ENCODE assay signal across 13 cellular contexts in the genomic region with DNA sequence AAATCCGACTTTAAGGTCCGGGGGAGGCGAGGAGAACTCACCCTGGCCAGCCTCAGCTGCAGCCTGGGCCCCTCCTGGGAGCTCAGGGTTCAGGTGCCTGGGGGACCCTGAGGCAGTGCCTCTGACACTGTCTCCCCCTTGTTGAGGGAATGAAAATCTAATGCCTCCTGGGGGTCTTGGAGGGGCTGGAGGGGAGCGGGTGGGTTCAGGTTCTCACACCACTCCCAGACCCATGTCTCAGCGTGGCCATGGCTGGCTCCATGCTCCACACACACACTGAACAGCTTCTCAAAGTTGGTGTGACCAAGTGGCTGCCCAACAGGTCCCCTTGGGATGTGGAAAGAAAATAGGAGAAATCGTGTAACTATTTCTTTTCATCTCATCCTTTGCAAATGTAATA. TPM values are rescaled to one million over a fixed set of nuclear protein-coding genes. Genes with fewer than 3 reads are reported as not detected.
DNase-seq lines count a peak whose midpoint lies in the region; ATAC-seq and TF ChIP-seq lines count a peak whose summit lies in the region.
"Had no signal": no experiment of that assay in that cellular context is flagged by ENCODE, and none has a peak within 500 bp of the region (broad histone marks: within the 10 kb centered on the region; RNA-seq: fewer than 3 reads in every experiment).

No MANE protein-coding gene starts in this region.

- intact Hi-C loops in CD4-positive, alpha-beta memory T cell (cut with micrococcal nuclease), result no loop called here
- intact Hi-C loops in sigmoid colon (cut with DNase I), result no loop called here

- H3K4me1 Mint-ChIP-seq in CD4-positive, alpha-beta memory T cell, result peaks cover 1 to 9% (median 3%) of the 10 kb centered on the region in 4 donors
- peaks cover 34% of the 10 kb centered on the region for H3K4me1 Mint-ChIP-seq in WTC11

- no peak for DNase-seq in CD4-positive, alpha-beta memory T cell
- DNase-seq in WTC11 (ENCODE audit: low spot score), result no peak
- no peak for DNase-seq in sigmoid colon
- no peak for DNase-seq in substantia nigra (lab: John Stamatoyannopoulos, UW)
- DNase-seq in NCI-H2081 (lab: John Stamatoyannopoulos, UW), result no peak
- no peak for DNase-seq in HUDEP-2 (lab: John Stamatoyannopoulos, UW; ENCODE audit: unreplicated experiment in 76 of 76)
- DNase-seq: activated CD4-positive, alpha-beta T cell treated with anti-CD3 and anti-CD28 coated beads for 48 hours; AML-193; erythroblast; NCI-H2107; stimulated activated CD4-positive, alpha-beta T cell treated with anti-CD3 and anti-CD28 coated beads, Interleukin-12 subunit alpha, Interleukin-12 subunit beta, amount 100 ng/mL, for 4 hours had no signal

- peak overlapping the region in 5 of 8 donors; percentile 26 to 79 (median 39) for H3K4me3 Mint-ChIP-seq in CD4-positive, alpha-beta memory T cell
- peak overlapping the region; percentile 68 for H3K4me3 Mint-ChIP-seq in WTC11

- CTCF ChIA-PET in CD4-positive, alpha-beta memory T cell (lab: Charles Lee; ENCODE audit: partially characterized antibody), result interaction anchor here (3.1 kb wide), 1 partner anchor 16 kb away, joined by 13 read pairs; no protein-coding TSS in a partner anchor
- CTCF ChIA-PET in WTC11 (lab: Charles Lee), result interaction anchor here (1.2 to 9.7 kb wide), 4 partner anchors 11 to 142 kb away, joined by 3 to 123 read pairs (median 18); no protein-coding TSS in a partner anchor

- no peak for ATAC-seq in WTC11
- ATAC-seq in GM19351 (IDR thresholded peaks at IDR 0.05; ENCODE audit: unreplicated experiment), result no peak

- H3K9me3 Mint-ChIP-seq in CD4-positive, alpha-beta memory T cell, result no peaks in the 10 kb centered on the region
- H3K9me3 Mint-ChIP-seq in WTC11, result no peaks in the 10 kb centered on the region

- H3K27me3 Mint-ChIP-seq in CD4-positive, alpha-beta memory T cell, result peaks cover 31% of the 10 kb centered on the region in 2 donors
- peaks cover 52% of the 10 kb centered on the region for H3K27me3 Mint-ChIP-seq in WTC11 (ENCODE audit: low read depth)

- no peak overlapping the region for H3K4me3 ChIP-seq in CD4-positive, alpha-beta memory T cell (ENCODE audit: low read length in 2 of 2)
- H3K4me3 ChIP-seq in iPS-20b (ENCODE audit: low read length), result 0 out of 2 replicates have a peak overlapping the region, but pooled peaks have one; percentile 57
- H3K4me3 ChIP-seq in sigmoid colon, result peak overlapping the region in 1 of 4 donors; percentile 54

- no peak overlapping the region for H3K27ac ChIP-seq in CD4-positive, alpha-beta memory T cell (ENCODE audit: low read depth, low read length)
- H3K27ac ChIP-seq in iPS-20b (ENCODE audit: low read length) (no peak overlapping the region), sigmoid colon (peak overlapping the region in 3 of 4 donors; percentile 73 to 79 (median 75)), substantia nigra (ENCODE audit: low read depth, low read length, poor library complexity, severe bottlenecking) (no peak overlapping the region)

- H3K9ac ChIP-seq in iPS-20b (ENCODE audit: low read depth, low read length), result no peak overlapping the region

- H3K36me3 ChIP-seq in CD4-positive, alpha-beta memory T cell (ENCODE audit: insufficient read depth, low read length), result no peaks in the 10 kb centered on the region
- no peaks in the 10 kb centered on the region for H3K36me3 ChIP-seq in iPS-20b (ENCODE audit: insufficient read depth, low read depth, low read length)
- no peaks in the 10 kb centered on the region for H3K36me3 ChIP-seq in sigmoid colon

- WGBS in sigmoid colon, 2 donors, result 83 to 89% methylated on average over 6 of the region's 6 CpGs

- H3K4me1 ChIP-seq in CD4-positive, alpha-beta memory T cell (ENCODE audit: insufficient read depth, low read length), result no peaks in the 10 kb centered on the region
- peaks cover 12% of the 10 kb centered on the region; the same call in 1 of the 2 replicates for H3K4me1 ChIP-seq in iPS-20b (ENCODE audit: insufficient read depth, low read length)
- peaks cover 0 to 46% (median 29%) of the 10 kb centered on the region in 4 donors for H3K4me1 ChIP-seq in sigmoid colon

- TF ChIP-seq POLR2A in sigmoid colon (IDR thresholded peaks at IDR 0.05), result no peak

- peaks cover 9% of the 10 kb centered on the region for H3K27me3 ChIP-seq in CD4-positive, alpha-beta memory T cell (ENCODE audit: insufficient read depth, low read length)
- H3K27me3 ChIP-seq in iPS-20b (ENCODE audit: insufficient read depth, low read length), result peaks cover 57% of the 10 kb centered on the region
- H3K27me3 ChIP-seq in sigmoid colon, result peaks cover 14 to 58% (median 47%) of the 10 kb centered on the region in 3 donors

- no peaks in the 10 kb centered on the region for H3K36me3 Mint-ChIP-seq in CD4-positive, alpha-beta memory T cell
- no peaks in the 10 kb centered on the region; the same call in 1 of the 2 replicates for H3K36me3 Mint-ChIP-seq in WTC11

- no peak for TF ChIP-seq CTCF in WTC11 (IDR thresholded peaks at IDR 0.05)
- no peak for TF ChIP-seq CTCF in sigmoid colon (IDR thresholded peaks at IDR 0.05)

- H3K9me3 ChIP-seq in CD4-positive, alpha-beta memory T cell (ENCODE audit: control insufficient read depth in 1 of 2, low read length in 2 of 2), result no peaks in the 10 kb centered on the region
- H3K9me3 ChIP-seq in iPS-20b (ENCODE audit: insufficient read depth, low read depth, low read length), result no peaks in the 10 kb centered on the region
- no peaks in the 10 kb centered on the region for H3K9me3 ChIP-seq in sigmoid colon

- no peak for TF ChIP-seq EP300 in sigmoid colon (IDR thresholded peaks at IDR 0.05)

- POLR2A ChIA-PET in CD4-positive, alpha-beta memory T cell (lab: Charles Lee; ENCODE audit: partially characterized antibody), result no interaction called here
- POLR2A ChIA-PET in WTC11 (lab: Charles Lee), result no interaction called here

- peak overlapping the region in 3 of 7 donors; percentile 40 to 57 (median 42) for H3K27ac Mint-ChIP-seq in CD4-positive, alpha-beta memory T cell
- H3K27ac Mint-ChIP-seq in WTC11, result no peak overlapping the region

TF ChIP-seq in WTC11, 78 proteins besides CTCF, POLR2A, EP300 and RAD21 (continues in another document):
- no peak for TF ChIP-seq ZNF232 (CRISPR knock-in tag; IDR thresholded peaks at IDR 0.05)
- no peak for TF ChIP-seq IRF2 (CRISPR knock-in tag; IDR thresholded peaks at IDR 0.05; ENCODE audit: borderline replicate concordance, low read depth)
- no peak for TF ChIP-seq SMAD3 (CRISPR knock-in tag; IDR thresholded peaks at IDR 0.05; ENCODE audit: borderline replicate concordance)
- TF ChIP-seq NR2C2 (CRISPR knock-in tag; IDR thresholded peaks at IDR 0.05), result no peak
- TF ChIP-seq, protein P1, sequence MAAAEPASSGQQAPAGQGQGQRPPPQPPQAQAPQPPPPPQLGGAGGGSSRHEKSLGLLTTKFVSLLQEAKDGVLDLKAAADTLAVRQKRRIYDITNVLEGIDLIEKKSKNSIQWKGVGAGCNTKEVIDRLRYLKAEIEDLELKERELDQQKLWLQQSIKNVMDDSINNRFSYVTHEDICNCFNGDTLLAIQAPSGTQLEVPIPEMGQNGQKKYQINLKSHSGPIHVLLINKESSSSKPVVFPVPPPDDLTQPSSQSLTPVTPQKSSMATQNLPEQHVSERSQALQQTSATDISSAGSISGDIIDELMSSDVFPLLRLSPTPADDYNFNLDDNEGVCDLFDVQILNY (CRISPR knock-in tag; IDR thresholded peaks at IDR 0.05), result no peak
- TF ChIP-seq JUN (CRISPR knock-in tag; IDR thresholded peaks at IDR 0.05), result no peak
- TF ChIP-seq ZBTB21 (CRISPR knock-in tag; IDR thresholded peaks at IDR 0.05; ENCODE audit: borderline replicate concordance), result no peak
- no peak for TF ChIP-seq JAZF1 (CRISPR knock-in tag; IDR thresholded peaks at IDR 0.05)
- TF ChIP-seq, protein P2, sequence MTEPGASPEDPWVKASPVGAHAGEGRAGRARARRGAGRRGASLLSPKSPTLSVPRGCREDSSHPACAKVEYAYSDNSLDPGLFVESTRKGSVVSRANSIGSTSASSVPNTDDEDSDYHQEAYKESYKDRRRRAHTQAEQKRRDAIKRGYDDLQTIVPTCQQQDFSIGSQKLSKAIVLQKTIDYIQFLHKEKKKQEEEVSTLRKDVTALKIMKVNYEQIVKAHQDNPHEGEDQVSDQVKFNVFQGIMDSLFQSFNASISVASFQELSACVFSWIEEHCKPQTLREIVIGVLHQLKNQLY (CRISPR knock-in tag; IDR thresholded peaks at IDR 0.05), result no peak
- TF ChIP-seq ELF4 (CRISPR knock-in tag; IDR thresholded peaks at IDR 0.05; ENCODE audit: low read depth), result no peak
- TF ChIP-seq CBFB (CRISPR knock-in tag; IDR thresholded peaks at IDR 0.05; ENCODE audit: low read depth), result no peak
- TF ChIP-seq OVOL2 (CRISPR knock-in tag; IDR thresholded peaks at IDR 0.05; ENCODE audit: borderline replicate concordance), result no peak

RNA-seq across cellular contexts. Expression of gene PRCD, which starts 0.9 kb away (rescaled TPM):
- not detected for total RNA-seq in CD4-positive, alpha-beta memory T cell
- not detected for polyA plus RNA-seq in CD4-positive, alpha-beta memory T cell
- total RNA-seq in WTC11 (2021) (2.7 to 4.5 TPM (median 4.0 TPM) in 3 replicates), sigmoid colon (1 to 10 TPM; 1.1 to 6.1 (median 3.6) TPM)
- polyA plus RNA-seq in sigmoid colon, result 1 to 10 TPM in 2 of 3 donors, not detected in 1; 4.8 to 7.1 TPM

RNA-seq across cellular contexts. Expression of gene CYGB, which starts 1.4 kb away (rescaled TPM):
- total RNA-seq in CD4-positive, alpha-beta memory T cell, result not detected
- not detected for polyA plus RNA-seq in CD4-positive, alpha-beta memory T cell
- 3.6 to 5.3 TPM (median 5.1 TPM) in 3 replicates for total RNA-seq in WTC11 (2021)
- total RNA-seq in sigmoid colon, result 10 to 100 TPM; 18.6 to 33.4 (median 19.3) TPM
- 10 to 100 TPM in 2 of 3 donors, 1 to 10 TPM in 1; 9.7 to 25.8 (median 10.1) TPM for polyA plus RNA-seq in sigmoid colon

RNA-seq across cellular contexts. Expression of gene RHBDF2, which starts 37.7 kb away (rescaled TPM):
- total RNA-seq in CD4-positive, alpha-beta memory T cell, result 10 to 100 TPM; 50.0 to 62.2 TPM
- polyA plus RNA-seq in CD4-positive, alpha-beta memory T cell, result 10 to 100 TPM in 1 of 2 donors, 1 to 10 TPM in 1; 5.4 to 15.2 TPM
- total RNA-seq in WTC11 (2021) (28.6 to 33.0 TPM (median 31.5 TPM) in 3 replicates), sigmoid colon (10 to 100 TPM in 3 of 4 donors, 1 to 10 TPM in 1; 7.9 to 27.6 (median 12.5) TPM)
- 10 to 100 TPM in 1 of 3 donors, 1 to 10 TPM in 2; 1.2 to 35.7 (median 5.8) TPM for polyA plus RNA-seq in sigmoid colon

RNA-seq across cellular contexts. Expression of gene ST6GALNAC2, which starts 46.7 kb away (rescaled TPM):
- 1 to 10 TPM; 3.3 to 3.6 TPM for total RNA-seq in CD4-positive, alpha-beta memory T cell
- polyA plus RNA-seq in CD4-positive, alpha-beta memory T cell, result 1 to 10 TPM in 1 of 2 donors, under 1 TPM in 1; 0.95 to 2.4 TPM
- 0.30 TPM in 1 of 3 replicates, not detected in the others for total RNA-seq in WTC11 (2021)
- 10 to 100 TPM in 1 of 4 donors, 1 to 10 TPM in 3; 4.1 to 16.4 (median 9.0) TPM for total RNA-seq in sigmoid colon
- 1 to 10 TPM; 3.3 to 5.4 (median 3.5) TPM for polyA plus RNA-seq in sigmoid colon

Comparison
In these comparisons a context has a peak if more than half of its experiments do, and no peak if none do; other contexts are left out.
1. H3K27ac ChIP-seq: peak in sigmoid colon (3 of 4); none in CD4-positive, alpha-beta memory T cell (single experiment), iPS-20b (single experiment) and substantia nigra (single experiment).